In the genomic region with DNA sequence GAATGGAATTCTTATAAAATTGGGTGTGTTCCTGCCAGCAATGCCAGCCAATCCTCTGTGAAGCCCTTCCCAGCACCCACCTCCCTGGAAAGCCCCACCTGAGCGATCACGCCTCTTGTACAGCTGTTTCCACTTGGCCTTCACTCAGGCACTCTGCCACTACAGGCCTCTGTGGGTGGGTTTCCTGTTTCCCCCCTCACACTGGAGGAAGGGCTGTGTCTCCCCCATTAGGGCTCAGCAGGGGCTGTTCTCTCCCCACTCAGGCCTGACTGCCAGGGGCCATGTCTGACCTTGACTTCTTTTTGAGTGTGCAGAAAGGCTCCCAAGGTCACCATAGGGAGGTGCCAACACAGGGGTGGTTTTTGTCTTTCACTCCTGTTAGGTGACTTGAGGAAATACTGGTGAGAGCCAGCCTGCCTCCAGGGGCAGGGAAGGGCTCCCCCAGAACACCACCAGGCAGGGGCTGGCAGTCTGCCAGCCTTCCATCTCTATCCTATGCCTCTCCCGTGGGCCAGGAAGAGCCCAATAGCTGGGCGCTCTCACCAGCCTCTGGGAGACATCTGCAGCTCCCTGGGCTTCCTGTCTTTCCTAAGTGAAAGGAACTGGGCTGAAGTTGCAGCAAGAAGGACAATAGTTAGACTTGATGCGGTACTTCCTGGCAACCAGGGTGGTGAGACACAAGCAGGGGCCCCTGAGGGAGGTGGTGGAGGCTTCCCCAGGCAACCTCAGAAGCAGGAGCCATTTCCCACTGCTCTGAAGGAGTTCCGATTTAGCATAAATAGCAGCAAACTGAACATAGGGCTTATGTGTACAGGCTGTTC, we compare ENCODE assay signal across 8 cellular contexts. TPM values are rescaled to one million over a fixed set of nuclear protein-coding genes. Genes with fewer than 3 reads are reported as not detected.
DNase-seq lines count a peak whose midpoint lies in the region; ATAC-seq and TF ChIP-seq lines count a peak whose summit lies in the region.

No MANE protein-coding gene starts in this region.

- H3K79me2 ChIP-seq in PC-9 (ENCODE audit: low read depth) = no peaks in the 10 kb centered on the region

- H3K4me2 ChIP-seq in PC-9 = no peak overlapping the region

- H3K9me2 ChIP-seq in PC-9 (ENCODE audit: insufficient read depth) = peaks cover 5% of the 10 kb centered on the region; the same call in 1 of the 2 replicates

- DNase-seq in GM12865 (ENCODE audit: low read depth) = peak; percentile 35
- peak; percentile 75 for DNase-seq in NCI-H345 (lab: John Stamatoyannopoulos, UW)
- peak; percentile 67 for DNase-seq in sigmoid colon
- no peak for DNase-seq in stimulated activated naive CD4-positive, alpha-beta T cell (lab: John Stamatoyannopoulos, UW)
- no peak for DNase-seq in PC-9

- ATAC-seq in GM18867 (IDR thresholded peaks at IDR 0.05; ENCODE audit: unreplicated experiment) (no peak), HG02970 (IDR thresholded peaks at IDR 0.05; ENCODE audit: low FRiP score, unreplicated experiment) (no peak)

- no TSS peak for BruUV-seq in PC-9 (replicated peaks; lab: Mats Ljungman, UMichigan)

- peaks cover 21% of the 10 kb centered on the region for H3F3A ChIP-seq in PC-9 (ENCODE audit: insufficient read depth, low read depth)

- WGBS in esophagus, 2 donors = 35 to 46% methylated on average over 6 of the region's 6 CpGs
- 31 to 40% methylated on average over 6 of the region's 6 CpGs for WGBS in sigmoid colon, 2 donors

- TF ChIP-seq EP300 in sigmoid colon (IDR thresholded peaks at IDR 0.05) = no peak

- intact Hi-C loops in sigmoid colon (cut with DNase I) = no loop called here
- intact Hi-C loops in PC-9 (cut with micrococcal nuclease; ENCODE audit: unreplicated experiment) = loop anchor here (10.0 kb wide), 1 partner anchor 332 kb away; no protein-coding TSS in a partner anchor

- H3K9me3 ChIP-seq in esophagus (ENCODE audit: control insufficient read depth in 2 of 2, insufficient read depth in 1 of 2, low read depth in 1 of 2, low read length in 1 of 2) (no peaks in the 10 kb centered on the region), sigmoid colon (no peaks in the 10 kb centered on the region), PC-9 (ENCODE audit: insufficient read depth, low read depth) (no peaks in the 10 kb centered on the region)

- H3K36me3 ChIP-seq in esophagus (ENCODE audit: control insufficient read depth in 2 of 2, insufficient read depth in 2 of 2, low read length in 1 of 2) = no peaks in the 10 kb centered on the region
- no peaks in the 10 kb centered on the region for H3K36me3 ChIP-seq in sigmoid colon
- H3K36me3 ChIP-seq in PC-9 (ENCODE audit: low read depth) = no peaks in the 10 kb centered on the region

- no peak overlapping the region for H2AFZ ChIP-seq in PC-9

- H3K27me3 ChIP-seq in esophagus (ENCODE audit: control insufficient read depth in 1 of 2, insufficient read depth in 2 of 2, low read length in 2 of 2) = no peaks in the 10 kb centered on the region
- peaks cover 0 to 8% (median 0%) of the 10 kb centered on the region in 3 donors for H3K27me3 ChIP-seq in sigmoid colon
- H3K27me3 ChIP-seq in PC-9 (ENCODE audit: insufficient read depth, low read depth) = no peaks in the 10 kb centered on the region

- no peaks in the 10 kb centered on the region for H4K20me1 ChIP-seq in PC-9 (ENCODE audit: insufficient read depth)

- POLR2A ChIA-PET in PC-9 (lab: Charles Lee; ENCODE audit: unreplicated experiment) = no interaction called here

- CTCF ChIA-PET in PC-9 (lab: Charles Lee) = no interaction called here

- H3K27ac ChIP-seq in esophagus (ENCODE audit: low read depth in 2 of 2, low read length in 1 of 2) (peak overlapping the region; percentile 30 to 58), sigmoid colon (peak overlapping the region in 1 of 4 donors; percentile 7), PC-9 (no peak overlapping the region)

- TF ChIP-seq POLR2A in sigmoid colon (IDR thresholded peaks at IDR 0.05) = no peak

- TF ChIP-seq CTCF in GM12865 (IDR thresholded peaks at IDR 0.05; ENCODE audit: insufficient read depth, low read depth, low read length, missing control alignments) = no peak
- TF ChIP-seq CTCF in sigmoid colon (IDR thresholded peaks at IDR 0.05) = no peak
- no peak for TF ChIP-seq CTCF in PC-9 (conservative IDR thresholded peaks at IDR 0.05)

- H3K4me1 ChIP-seq in esophagus (ENCODE audit: control insufficient read depth in 2 of 2, insufficient read depth in 2 of 2, low read length in 1 of 2) (peaks cover 3 to 22% of the 10 kb centered on the region in 2 donors), sigmoid colon (no peaks in the 10 kb centered on the region), PC-9 (replicated peaks; ENCODE audit: insufficient read depth) (peaks cover 54% of the 10 kb centered on the region)

- H3K4me3 ChIP-seq in GM12865 (ENCODE audit: low read depth, low read length) (no peak overlapping the region), esophagus (ENCODE audit: low read depth in 1 of 2, low read length in 2 of 2) (no peak overlapping the region), sigmoid colon (no peak overlapping the region), PC-9 (no peak overlapping the region)

RNA-seq across cellular contexts. Expression of a gene that starts 49.1 kb away (rescaled TPM):
- 1 to 10 TPM; 4.0 to 4.2 TPM for polyA plus RNA-seq in esophagus
- 10 to 100 TPM; 18.6 to 21.0 (median 20.1) TPM for total RNA-seq in sigmoid colon
- 10 to 100 TPM in 1 of 3 donors, 1 to 10 TPM in 2; 2.4 to 10.3 (median 3.9) TPM for polyA plus RNA-seq in sigmoid colon
- 40.3 and 48.1 TPM in 2 replicates for total RNA-seq in PC-9 (2021)

Comparison
In these comparisons a context has a peak if more than half of its experiments do, and no peak if none do; other contexts are left out.
1. DNase-seq: peak in GM12865 (single experiment), NCI-H345 (single experiment) and sigmoid colon (single experiment); none in stimulated activated naive CD4-positive, alpha-beta T cell (0 of 6) and PC-9 (0 of 2).